31 cellular contexts compared by ENCODE assay signal in the genomic region with DNA sequence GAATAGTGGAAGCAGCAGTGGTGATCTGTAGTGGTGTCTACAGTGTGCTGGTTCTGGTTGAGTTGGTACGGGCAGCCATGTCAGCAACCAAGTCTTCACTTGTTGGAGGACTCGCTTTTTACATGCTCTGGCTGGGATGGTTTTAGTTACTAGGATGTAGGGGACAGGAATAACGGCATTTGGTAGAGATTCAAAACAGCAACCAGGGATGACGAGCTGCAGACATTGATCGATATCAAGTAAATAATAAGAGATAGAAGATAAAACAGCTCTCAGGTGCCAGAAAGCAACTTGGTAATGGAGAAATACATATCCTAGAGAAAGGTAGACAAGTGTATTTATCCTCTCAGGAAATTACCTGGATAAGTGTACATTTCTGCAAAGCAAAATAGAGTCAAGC.
"Had no signal": no experiment of that assay in that cellular context is flagged by ENCODE, and none has a peak within 500 bp of the region (broad histone marks: within the 10 kb centered on the region; RNA-seq: fewer than 3 reads in every experiment).

No MANE protein-coding gene starts in this region.

- DNase-seq: activated CD4-positive, alpha-beta memory T cell treated with anti-CD3 and anti-CD28 coated beads, Interleukin-2, amount 10 ng/mL, durations not matched to agents 7 days and 5 days; activated CD4-positive, alpha-beta T cell treated with anti-CD3 and anti-CD28 coated beads for 1 hour; activated CD4-positive, alpha-beta T cell treated with anti-CD3 and anti-CD28 coated beads for 4 hours; activated CD4-positive, alpha-beta T cell treated with anti-CD3 and anti-CD28 coated beads, Interleukin-2, amount 10 ng/mL, durations not matched to agents 7 days and 5 days; activated CD4-positive, alpha-beta T cell treated with anti-CD3 and anti-CD28 coated beads, Interleukin-2, amount 50 U/mL, for 4 hours; activated CD8-positive, alpha-beta memory T cell treated with anti-CD3 and anti-CD28 coated beads, Interleukin-2, amount 50 U/mL, for 48 hours; activated effector memory CD4-positive, alpha-beta T cell treated with Interleukin-2 at 50 U/mL for 16 hours; activated gamma-delta T cell treated with Interleukin-2 at 50 U/mL for 16 hours; activated naive CD4-positive, alpha-beta T cell treated with anti-CD3 and anti-CD28 coated beads, Interleukin-2, amount 50 U/mL, for 16 hours; activated naive CD4-positive, alpha-beta T cell treated with Interleukin-2 at 50 U/mL for 16 hours; activated T-cell treated with anti-CD3 and anti-CD28 coated beads for 4 hours; activated T-cell treated with anti-CD3 and anti-CD28 coated beads, Interleukin-2, amount 50 U/mL, for 24 hours; activated T-cell treated with anti-CD3 and anti-CD28 coated beads, Interleukin-2, amount 50 U/mL, for 72 hours; amniotic stem cell; anterior cingulate cortex; brain microvascular endothelial cell; central memory CD4-positive, alpha-beta T cell; cerebellar nuclear complex; colonic mucosa; effector CD8-positive, alpha-beta T cell; esophagus squamous epithelium; head of caudate nucleus; T-helper 2 cell had no signal

- FAIRE-seq: astrocyte, endometrium, endothelial cell of umbilical vein, frontal cortex had no signal

- H3K27ac ChIP-seq: brain microvascular endothelial cell, cardiac muscle cell, colonic mucosa, epithelial cell of prostate, esophagus squamous epithelium had no signal

- H3K9me3 ChIP-seq: colonic mucosa, esophagus squamous epithelium had no signal

- H3K27ac Mint-ChIP-seq: activated CD4-positive, alpha-beta memory T cell treated with anti-CD3 and anti-CD28 coated beads, Interleukin-2, amount 10 ng/mL, durations not matched to agents 7 days and 5 days; activated CD4-positive, alpha-beta T cell treated with anti-CD3 and anti-CD28 coated beads, Interleukin-2, amount 10 ng/mL, durations not matched to agents 7 days and 5 days; activated naive CD8-positive, alpha-beta T cell; activated T-cell treated with anti-CD3 and anti-CD28 coated beads, Interleukin-2, amount 50 U/mL, for 24 hours; activated T-cell treated with anti-CD3 and anti-CD28 coated beads, Interleukin-2, amount 50 U/mL, for 72 hours; WTC11 had no signal

- H3K4me3 ChIP-seq: cardiac muscle cell, colonic mucosa, esophagus squamous epithelium had no signal

- ATAC-seq: activated T-cell treated with anti-CD3 and anti-CD28 coated beads, Interleukin-2, amount 50 U/mL, for 72 hours; WTC11 had no signal

- H3K27me3 ChIP-seq: brain microvascular endothelial cell, cardiac muscle cell, colonic mucosa, esophagus squamous epithelium had no signal

- H3K36me3 ChIP-seq: brain microvascular endothelial cell, cardiac muscle cell, colonic mucosa had no signal

- H3K4me1 ChIP-seq: colonic mucosa had no signal

- H3K4me3 Mint-ChIP-seq: activated CD4-positive, alpha-beta memory T cell treated with anti-CD3 and anti-CD28 coated beads, Interleukin-2, amount 10 ng/mL, durations not matched to agents 7 days and 5 days; activated CD4-positive, alpha-beta T cell treated with anti-CD3 and anti-CD28 coated beads, Interleukin-2, amount 10 ng/mL, durations not matched to agents 7 days and 5 days; activated naive CD8-positive, alpha-beta T cell; activated T-cell treated with anti-CD3 and anti-CD28 coated beads, Interleukin-2, amount 50 U/mL, for 24 hours; activated T-cell treated with anti-CD3 and anti-CD28 coated beads, Interleukin-2, amount 50 U/mL, for 72 hours; WTC11 had no signal

- H3K9me3 Mint-ChIP-seq: activated T-cell treated with anti-CD3 and anti-CD28 coated beads, Interleukin-2, amount 50 U/mL, for 72 hours had no signal

- H3K27me3 Mint-ChIP-seq: activated CD4-positive, alpha-beta memory T cell treated with anti-CD3 and anti-CD28 coated beads, Interleukin-2, amount 10 ng/mL, durations not matched to agents 7 days and 5 days; activated CD4-positive, alpha-beta T cell treated with anti-CD3 and anti-CD28 coated beads, Interleukin-2, amount 10 ng/mL, durations not matched to agents 7 days and 5 days; activated naive CD8-positive, alpha-beta T cell; activated T-cell treated with anti-CD3 and anti-CD28 coated beads, Interleukin-2, amount 50 U/mL, for 24 hours had no signal

- H3K4me1 Mint-ChIP-seq: activated CD4-positive, alpha-beta memory T cell treated with anti-CD3 and anti-CD28 coated beads, Interleukin-2, amount 10 ng/mL, durations not matched to agents 7 days and 5 days; activated CD4-positive, alpha-beta T cell treated with anti-CD3 and anti-CD28 coated beads, Interleukin-2, amount 10 ng/mL, durations not matched to agents 7 days and 5 days had no signal
